1 cellular context compared by ENCODE assay signal in genomic region chr6:4940416-4940815, GRCh38.
TF ChIP-seq lines count a peak whose summit lies in the region.

No MANE protein-coding gene starts in this region.

TF ChIP-seq in GM12878, 131 proteins besides CTCF, POLR2A, EP300 and RAD21 (continued from another document):
- TF ChIP-seq, protein P1, sequence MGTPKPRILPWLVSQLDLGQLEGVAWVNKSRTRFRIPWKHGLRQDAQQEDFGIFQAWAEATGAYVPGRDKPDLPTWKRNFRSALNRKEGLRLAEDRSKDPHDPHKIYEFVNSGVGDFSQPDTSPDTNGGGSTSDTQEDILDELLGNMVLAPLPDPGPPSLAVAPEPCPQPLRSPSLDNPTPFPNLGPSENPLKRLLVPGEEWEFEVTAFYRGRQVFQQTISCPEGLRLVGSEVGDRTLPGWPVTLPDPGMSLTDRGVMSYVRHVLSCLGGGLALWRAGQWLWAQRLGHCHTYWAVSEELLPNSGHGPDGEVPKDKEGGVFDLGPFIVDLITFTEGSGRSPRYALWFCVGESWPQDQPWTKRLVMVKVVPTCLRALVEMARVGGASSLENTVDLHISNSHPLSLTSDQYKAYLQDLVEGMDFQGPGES (IDR thresholded peaks at IDR 0.05) = no peak
- TF ChIP-seq, protein P2, sequence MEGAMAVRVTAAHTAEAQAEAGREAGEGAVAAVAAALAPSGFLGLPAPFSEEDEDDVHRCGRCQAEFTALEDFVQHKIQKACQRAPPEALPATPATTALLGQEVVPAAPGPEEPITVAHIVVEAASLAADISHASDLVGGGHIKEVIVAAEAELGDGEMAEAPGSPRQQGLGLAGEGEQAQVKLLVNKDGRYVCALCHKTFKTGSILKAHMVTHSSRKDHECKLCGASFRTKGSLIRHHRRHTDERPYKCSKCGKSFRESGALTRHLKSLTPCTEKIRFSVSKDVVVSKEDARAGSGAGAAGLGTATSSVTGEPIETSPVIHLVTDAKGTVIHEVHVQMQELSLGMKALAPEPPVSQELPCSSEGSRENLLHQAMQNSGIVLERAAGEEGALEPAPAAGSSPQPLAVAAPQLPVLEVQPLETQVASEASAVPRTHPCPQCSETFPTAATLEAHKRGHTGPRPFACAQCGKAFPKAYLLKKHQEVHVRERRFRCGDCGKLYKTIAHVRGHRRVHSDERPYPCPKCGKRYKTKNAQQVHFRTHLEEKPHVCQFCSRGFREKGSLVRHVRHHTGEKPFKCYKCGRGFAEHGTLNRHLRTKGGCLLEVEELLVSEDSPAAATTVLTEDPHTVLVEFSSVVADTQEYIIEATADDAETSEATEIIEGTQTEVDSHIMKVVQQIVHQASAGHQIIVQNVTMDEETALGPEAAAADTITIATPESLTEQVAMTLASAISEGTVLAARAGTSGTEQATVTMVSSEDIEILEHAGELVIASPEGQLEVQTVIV (IDR thresholded peaks at IDR 0.05; ENCODE audit: borderline replicate concordance, partially characterized antibody) = no peak
